Comparison of ENCODE assay signal across 8 cellular contexts in the genomic region with DNA sequence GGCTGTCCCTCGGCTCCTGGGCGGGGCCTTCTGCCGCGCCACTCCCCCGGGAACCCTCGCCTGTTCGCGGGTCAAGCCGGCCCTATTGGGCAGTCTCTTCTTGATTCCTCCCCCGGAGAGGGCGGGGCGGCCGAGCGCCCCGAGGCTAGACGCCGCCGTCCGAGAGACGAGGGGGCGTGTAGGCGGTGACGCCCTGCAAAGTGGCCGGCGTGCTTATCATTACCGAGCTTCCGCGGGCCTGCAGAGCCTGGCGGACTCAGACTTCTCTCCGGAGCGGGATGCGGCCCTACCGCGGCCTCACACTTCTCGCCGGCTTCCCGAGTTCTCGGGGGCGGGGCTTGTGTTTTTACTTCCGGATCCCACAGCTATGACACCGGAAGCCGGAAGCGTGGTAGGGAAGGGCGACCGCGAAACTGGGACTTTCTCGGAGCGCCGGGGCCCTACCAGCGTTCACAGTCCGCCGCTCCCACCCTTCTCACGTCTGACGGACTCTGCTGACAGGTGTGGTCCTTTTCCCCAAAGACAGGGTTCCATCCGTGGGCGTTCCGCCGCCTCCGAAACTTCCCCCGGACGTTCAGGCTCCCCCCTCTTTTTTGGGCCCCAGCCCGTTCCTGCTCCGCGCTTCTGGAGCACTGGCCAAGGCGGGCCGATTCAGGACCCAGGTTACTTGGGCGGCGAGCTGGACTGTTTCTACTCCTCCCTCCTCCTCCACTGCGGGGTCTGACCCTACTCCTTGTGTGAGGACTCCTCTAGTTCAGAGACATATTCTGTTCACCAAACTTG. TPM values are rescaled to one million over a fixed set of nuclear protein-coding genes. Genes with fewer than 3 reads are reported as not detected.
DNase-seq lines count a peak whose midpoint lies in the region; ATAC-seq and TF ChIP-seq lines count a peak whose summit lies in the region.

A gene with protein sequence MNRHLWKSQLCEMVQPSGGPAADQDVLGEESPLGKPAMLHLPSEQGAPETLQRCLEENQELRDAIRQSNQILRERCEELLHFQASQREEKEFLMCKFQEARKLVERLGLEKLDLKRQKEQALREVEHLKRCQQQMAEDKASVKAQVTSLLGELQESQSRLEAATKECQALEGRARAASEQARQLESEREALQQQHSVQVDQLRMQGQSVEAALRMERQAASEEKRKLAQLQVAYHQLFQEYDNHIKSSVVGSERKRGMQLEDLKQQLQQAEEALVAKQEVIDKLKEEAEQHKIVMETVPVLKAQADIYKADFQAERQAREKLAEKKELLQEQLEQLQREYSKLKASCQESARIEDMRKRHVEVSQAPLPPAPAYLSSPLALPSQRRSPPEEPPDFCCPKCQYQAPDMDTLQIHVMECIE (plus strand): TSS at position 376 of the 783 bp plus-strand sequence. CDS start 4,383 bp downstream, outside the sequence.

- DNase-seq in AG09319 (ENCODE audit: extremely low read depth, low read depth) (peak; percentile 77), NCI-H446 treated with DMSO at 0.1 percent for 48 hours (lab: John Stamatoyannopoulos, UW) (peak; percentile 79), cerebellar cortex (ENCODE audit: low spot score) (peak; percentile 90), kidney epithelial cell (ENCODE audit: low read depth) (peak; percentile 37)
- peak; percentile 89 for DNase-seq in activated CD4-positive, CD25-positive, alpha-beta regulatory T cell treated with anti-CD3 and anti-CD28 coated beads, Interleukin-2, amount 50 U/mL, for 72 hours
- DNase-seq in stimulated activated CD4-positive, alpha-beta T cell treated with anti-CD3 and anti-CD28 coated beads, Interleukin-15, amount 100 ng/mL, for 24 hours, result peak; percentile 89

- TF ChIP-seq CTCF in AG09319 (IDR thresholded peaks at IDR 0.05; ENCODE audit: low read depth, low read length) (no peak), kidney epithelial cell (IDR thresholded peaks at IDR 0.05; ENCODE audit: insufficient read depth, low read length, poor library complexity, severe bottlenecking) (no peak)

- peak within 1 kb of the TSS; percentile 62 for H3K4me3 ChIP-seq in kidney epithelial cell (ENCODE audit: low read depth, low read length)

- ATAC-seq in GM19043 (IDR thresholded peaks at IDR 0.05; ENCODE audit: low read depth, unreplicated experiment) (peak; percentile 80), HG03354 (IDR thresholded peaks at IDR 0.05; ENCODE audit: poor library complexity, severe bottlenecking, unreplicated experiment) (peak; percentile 82)

- no peaks in the 10 kb centered on the region for H3K27me3 ChIP-seq in kidney epithelial cell (ENCODE audit: control insufficient read depth, insufficient read depth, low read length)

- no peaks in the 10 kb centered on the region for H3K36me3 ChIP-seq in kidney epithelial cell (ENCODE audit: control insufficient read depth, insufficient read depth, low read length)

RNA-seq across cellular contexts. Expression of the gene that starts here (rescaled TPM):
- total RNA-seq in kidney epithelial cell, result 14.6 and 16.7 TPM in 2 replicates

Comparison
In these comparisons a context has a peak if more than half of its experiments do, and no peak if none do; other contexts are left out.
1. Peak in every context shown above with its lines: DNase-seq, ATAC-seq and H3K4me3 ChIP-seq.
2. DNase-seq: peak in every context shown above with its lines; median percentile 90 in cerebellar cortex; 89 in activated CD4-positive, CD25-positive, alpha-beta regulatory T cell treated with anti-CD3 and anti-CD28 coated beads, Interleukin-2, amount 50 U/mL, for 72 hours; 89 in stimulated activated CD4-positive, alpha-beta T cell treated with anti-CD3 and anti-CD28 coated beads, Interleukin-15, amount 100 ng/mL, for 24 hours; 79 in NCI-H446 treated with DMSO at 0.1 percent for 48 hours; 77 in AG09319; 37 in kidney epithelial cell.